Comparison of ENCODE assay signal across 18 cellular contexts in genomic region chr2:164606557-164606956, GRCh38. TPM values are rescaled to one million over a fixed set of nuclear protein-coding genes. Genes with fewer than 3 reads are reported as not detected.
DNase-seq lines count a peak whose midpoint lies in the region; ATAC-seq and TF ChIP-seq lines count a peak whose summit lies in the region.
"Had no signal": no experiment of that assay in that cellular context is flagged by ENCODE, and none has a peak within 500 bp of the region (broad histone marks: within the 10 kb centered on the region; RNA-seq: fewer than 3 reads in every experiment).

No MANE protein-coding gene starts in this region.

- H3K27ac ChIP-seq in SK-N-SH (ENCODE audit: low read depth in 2 of 2, low read length in 1 of 2) (peak overlapping the region; percentile 16 to 62; a peak in 3 of 4 replicates), rectal smooth muscle tissue (ENCODE audit: low read depth, low read length) (peak overlapping the region; percentile 42)
- H3K27ac ChIP-seq: vagina had no signal

- peak; percentile 48 for DNase-seq in COLO829 (ENCODE audit: low spot score)
- no peak for DNase-seq in SK-N-SH
- DNase-seq in foreskin fibroblast, result peak; percentile 64 to 89
- no peak for DNase-seq in T-helper 2 cell treated with Interferon-gamma antibody and Interleukin-4, amounts not matched to agents 5 μg/mL and 100 μg/mL, for 36 hours (ENCODE audit: low spot score)
- no peak for DNase-seq in occipital lobe (lab: John Stamatoyannopoulos, UW)
- DNase-seq: activated CD4-positive, alpha-beta T cell treated with anti-CD3 and anti-CD28 coated beads for 4 hours; activated T-cell treated with anti-CD3 and anti-CD28 coated beads, Interleukin-2, amount 50 U/mL, for 4 hours; C1 segment of cervical spinal cord; effector CD8-positive, alpha-beta T cell; left colon; MV-4-11; NCI-H2171 treated with DMSO at 0.1 percent for 48 hours; SW 1271 had no signal

- H3K9ac ChIP-seq in SK-N-SH, result peak overlapping the region; percentile 7; the same call in 1 of the 2 replicates
- H3K9ac ChIP-seq in rectal smooth muscle tissue (ENCODE audit: low read length), result no peak overlapping the region

- no peaks in the 10 kb centered on the region for H3K4me1 Mint-ChIP-seq in T-helper 2 cell treated with Interferon-gamma antibody and Interleukin-4, amounts not matched to agents 5 μg/mL and 100 μg/mL, for 36 hours (ENCODE audit: low read depth)

- H3K9me3 ChIP-seq in SK-N-SH, result no peaks in the 10 kb centered on the region
- H3K9me3 ChIP-seq: HAP-1, vagina had no signal

- no peaks in the 10 kb centered on the region for H3K36me3 Mint-ChIP-seq in T-helper 2 cell treated with Interferon-gamma antibody and Interleukin-4, amounts not matched to agents 5 μg/mL and 100 μg/mL, for 36 hours (ENCODE audit: low read depth)

- H3K36me3 ChIP-seq in SK-N-SH (replicated peaks in 1 of 2; ENCODE audit: control insufficient read depth in 1 of 2, insufficient read depth in 2 of 2, low read length in 1 of 2) (no peaks in the 10 kb centered on the region), rectal smooth muscle tissue (ENCODE audit: control insufficient read depth, insufficient read depth, low read length) (no peaks in the 10 kb centered on the region)
- H3K36me3 ChIP-seq: HAP-1, vagina had no signal

- H3K27me3 ChIP-seq in SK-N-SH (ENCODE audit: insufficient read depth), result no peaks in the 10 kb centered on the region
- H3K27me3 ChIP-seq in rectal smooth muscle tissue (ENCODE audit: control insufficient read depth, insufficient read depth, low read length), result no peaks in the 10 kb centered on the region
- H3K27me3 ChIP-seq: vagina had no signal

- CTCF ChIA-PET in SK-N-SH (lab: Yijun Ruan, JAX), result interaction anchor here (1.3 kb wide), 1 partner anchor 46 kb away, joined by 4 read pairs; no protein-coding TSS in a partner anchor

- no peak overlapping the region for H3K27ac Mint-ChIP-seq in T-helper 2 cell treated with Interferon-gamma antibody and Interleukin-4, amounts not matched to agents 5 μg/mL and 100 μg/mL, for 36 hours

- TF ChIP-seq CTCF in SK-N-SH (IDR thresholded peaks at IDR 0.05), result no peak
- TF ChIP-seq CTCF in foreskin fibroblast (IDR thresholded peaks at IDR 0.05; ENCODE audit: low read depth, low read length), result no peak

- H2AFZ ChIP-seq in SK-N-SH (ENCODE audit: low read depth), result no peak overlapping the region

- TF ChIP-seq RAD21 in SK-N-SH (IDR thresholded peaks at IDR 0.05; ENCODE audit: low read length), result no peak

- no peak overlapping the region for H3K4me2 ChIP-seq in SK-N-SH

- POLR2A ChIA-PET in SK-N-SH (lab: Yijun Ruan, JAX), result no interaction called here

- H3K4me3 ChIP-seq in SK-N-SH (ENCODE audit: low read depth in 2 of 2, low read length in 1 of 2) (no peak overlapping the region), foreskin fibroblast (ENCODE audit: low read depth in 1 of 2, low read length in 2 of 2) (no peak overlapping the region), rectal smooth muscle tissue (ENCODE audit: low read length) (no peak overlapping the region)
- H3K4me3 ChIP-seq: HAP-1, vagina had no signal

- no peak overlapping the region for H3K4me3 Mint-ChIP-seq in T-helper 2 cell treated with Interferon-gamma antibody and Interleukin-4, amounts not matched to agents 5 μg/mL and 100 μg/mL, for 36 hours
- H3K4me3 Mint-ChIP-seq: activated T-cell treated with anti-CD3 and anti-CD28 coated beads, Interleukin-2, amount 50 U/mL, for 4 hours had no signal

- TF ChIP-seq EP300 in SK-N-SH (IDR thresholded peaks at IDR 0.05; ENCODE audit: borderline replicate concordance in 1 of 2, low read depth in 1 of 2, low read length in 1 of 2), result no peak

- H4K20me1 ChIP-seq in SK-N-SH (ENCODE audit: insufficient read depth), result no peaks in the 10 kb centered on the region

- no peaks in the 10 kb centered on the region for H3K27me3 Mint-ChIP-seq in T-helper 2 cell treated with Interferon-gamma antibody and Interleukin-4, amounts not matched to agents 5 μg/mL and 100 μg/mL, for 36 hours (ENCODE audit: low read depth)

- 76% methylated on average over 2 of the region's 2 CpGs for WGBS in SK-N-SH (ENCODE audit: low lambda C conversion rate)

- H3K4me1 ChIP-seq in SK-N-SH (ENCODE audit: control insufficient read depth in 1 of 2, insufficient read depth in 2 of 2, low read depth in 1 of 2, low read length in 1 of 2) (peaks cover 0 to 8% of the 10 kb centered on the region in 2 experiments; a peak in 1 of 4 replicates), rectal smooth muscle tissue (ENCODE audit: control insufficient read depth, insufficient read depth, low read length) (no peaks in the 10 kb centered on the region)
- H3K4me1 ChIP-seq: vagina had no signal

- peaks cover 8% of the 10 kb centered on the region for H3F3A ChIP-seq in SK-N-SH (replicated peaks; ENCODE audit: insufficient read depth)

- no peaks in the 10 kb centered on the region for H3K9me3 Mint-ChIP-seq in T-helper 2 cell treated with Interferon-gamma antibody and Interleukin-4, amounts not matched to agents 5 μg/mL and 100 μg/mL, for 36 hours

- H3K79me2 ChIP-seq in SK-N-SH (ENCODE audit: insufficient read depth), result peaks cover 40% of the 10 kb centered on the region

- H3K9me2 ChIP-seq in SK-N-SH, result no peaks in the 10 kb centered on the region

- ATAC-seq in GM21737 (IDR thresholded peaks at IDR 0.05; ENCODE audit: unreplicated experiment) (no peak), GM18519 (IDR thresholded peaks at IDR 0.05; ENCODE audit: low FRiP score, unreplicated experiment) (no peak)
- ATAC-seq: activated T-cell treated with anti-CD3 and anti-CD28 coated beads, Interleukin-2, amount 50 U/mL, for 4 hours; left colon had no signal

TF ChIP-seq in SK-N-SH, 30 proteins besides CTCF, POLR2A, EP300 and RAD21:
- TF ChIP-seq TCF12 (IDR thresholded peaks at IDR 0.05) (peak; percentile 50), RFX5 (IDR thresholded peaks at IDR 0.05; ENCODE audit: low read length) (no peak)

RNA-seq across cellular contexts. Expression of gene GRB14, which starts 14.7 kb away (rescaled TPM):
- 3.9 and 6.4 TPM in 2 replicates for polyA plus RNA-seq in SK-N-SH (2012; rRNA removed)
- polyA plus RNA-seq in SK-N-SH (2012; cell fraction: cytosol; rRNA removed), result 3.9 and 5.1 TPM in 2 replicates
- 15.8 and 20.5 TPM in 2 replicates for polyA plus RNA-seq in SK-N-SH (2012; cell fraction: nucleus; rRNA removed)
- total RNA-seq in occipital lobe, result 24.0 TPM

Comparison
In these comparisons a context has a peak if more than half of its experiments do, and no peak if none do; other contexts are left out.
1. DNase-seq: peak in COLO829 (single experiment) and foreskin fibroblast (2 of 2); none in SK-N-SH (single experiment), T-helper 2 cell treated with Interferon-gamma antibody and Interleukin-4, amounts not matched to agents 5 μg/mL and 100 μg/mL, for 36 hours (single experiment) and occipital lobe (single experiment).